In genomic region chr2:189360861-189361260, GRCh38 we compare ENCODE assay signal across 1 cellular context.
TF ChIP-seq lines count a peak whose summit lies in the region.

No MANE protein-coding gene starts in this region.

TF ChIP-seq in H1, 55 proteins besides CTCF, POLR2A, EP300 and RAD21 (continued from another document):
- TF ChIP-seq CHD7 (IDR thresholded peaks at IDR 0.05; ENCODE audit: insufficient replicate concordance, low read length) (no peak), EGR1 (IDR thresholded peaks at IDR 0.05; ENCODE audit: borderline replicate concordance, low read depth, low read length) (no peak), BRCA1 (IDR thresholded peaks at IDR 0.05; ENCODE audit: low read depth, low read length) (no peak), CBX5 (IDR thresholded peaks at IDR 0.05; ENCODE audit: low read depth, low read length) (no peak), HDAC2 (IDR thresholded peaks at IDR 0.05; ENCODE audit: borderline replicate concordance in 1 of 2, low read depth in 2 of 2, low read length in 2 of 2) (no peak), GABPA (IDR thresholded peaks at IDR 0.05; ENCODE audit: borderline replicate concordance, insufficient read depth, low read length) (no peak), SIN3A (conservative IDR thresholded peaks at IDR 0.05 in 1 of 2, IDR thresholded peaks at IDR 0.05 in 1 of 2; ENCODE audit: low read depth in 1 of 2, low read length in 2 of 2) (no peak), SP4 (IDR thresholded peaks at IDR 0.05; ENCODE audit: low read length) (no peak), KDM5A (IDR thresholded peaks at IDR 0.05; ENCODE audit: low read length) (no peak), BACH1 (IDR thresholded peaks at IDR 0.05; ENCODE audit: low read length) (no peak), USF2 (IDR thresholded peaks at IDR 0.05; ENCODE audit: low read length) (no peak), CREB1 (IDR thresholded peaks at IDR 0.05) (no peak)
